In genomic region chr10:122306744-122307143, GRCh38 we compare ENCODE assay signal across 1 cellular context.
TF ChIP-seq lines count a peak whose summit lies in the region.

No MANE protein-coding gene starts in this region.

TF ChIP-seq in IMR-90, 13 proteins besides CTCF, POLR2A, EP300 and RAD21 (continued from another document):
- TF ChIP-seq CEBPB (IDR thresholded peaks at IDR 0.05; ENCODE audit: low read depth, low read length) (no peak), MXI1 (IDR thresholded peaks at IDR 0.05; ENCODE audit: borderline replicate concordance, low read depth, low read length) (no peak), NFE2L2 (IDR thresholded peaks at IDR 0.05; ENCODE audit: low read depth, low read length) (no peak)
TF ChIP-seq in IMR-90: peak in this region for 0.
